21 cellular contexts compared by ENCODE assay signal in genomic region chr11:18131115-18131514, GRCh38. TPM values are rescaled to one million over a fixed set of nuclear protein-coding genes. Genes with fewer than 3 reads are reported as not detected.
"Had no signal": no experiment of that assay in that cellular context is flagged by ENCODE, and none has a peak within 500 bp of the region (broad histone marks: within the 10 kb centered on the region; RNA-seq: fewer than 3 reads in every experiment).

No MANE protein-coding gene starts in this region.

RNA-seq across cellular contexts. Expression of gene MRGPRX3, which starts 1.3 kb away (rescaled TPM):
- total RNA-seq: activated naive CD4-positive, alpha-beta T cell treated with anti-CD3 and anti-CD28 coated beads for 36 hours; activated naive CD4-positive, alpha-beta T cell treated with anti-CD3 and anti-CD28 coated beads, Interleukin-2, amount 50 U/mL, for 72 hours; activated naive CD8-positive, alpha-beta T cell treated with anti-CD3 and anti-CD28 coated beads for 36 hours; activated naive CD8-positive, alpha-beta T cell treated with anti-CD3 and anti-CD28 coated beads, Interleukin-2, amount 10 ng/mL, durations not matched to agents 7 days and 5 days; activated T-cell treated with anti-CD3 and anti-CD28 coated beads, Interleukin-2, amount 50 U/mL, for 4 hours; activated T-cell treated with anti-CD3 and anti-CD28 coated beads, Interleukin-2, amount 50 U/mL, for 72 hours; activated T-helper 1 cell treated with anti-CD3 and anti-CD28 coated beads, Interleukin-12 subunit alpha, Interleukin-12 subunit beta, Interleukin-2, Interleukin-4 antibody, amounts not matched to agents 30 ng/mL and 10 ng/mL and 1 ng/mL, durations not matched to agents 14 hours and 24 hours and 36 hours; activated T-helper 17 cell treated with anti-CD3 and anti-CD28 coated beads, Interleukin-2, amount 50 U/mL, for 72 hours; activated T-helper 2 cell treated with anti-CD3 and anti-CD28 coated beads, Interferon-gamma antibody, Interleukin-2, Interleukin-4, amounts not matched to agents 10 μg/mL and 5 μg/mL and 100 μg/mL, durations not matched to agents 14 hours and 24 hours and 36 hours; adrenal gland; aorta; ascending aorta; astrocyte; body of pancreas; bronchial epithelial cell; cardiac muscle cell; cardiac septum; cerebellum; chondrocyte had no signal
- polyA plus RNA-seq: adipose tissue, adrenal gland, aorta, cardiac muscle cell had no signal

RNA-seq across cellular contexts. Expression of gene MRGPRX4, which starts 41.5 kb away (rescaled TPM):
- total RNA-seq: activated naive CD4-positive, alpha-beta T cell treated with anti-CD3 and anti-CD28 coated beads for 36 hours; activated naive CD4-positive, alpha-beta T cell treated with anti-CD3 and anti-CD28 coated beads, Interleukin-2, amount 50 U/mL, for 72 hours; activated naive CD8-positive, alpha-beta T cell treated with anti-CD3 and anti-CD28 coated beads for 36 hours; activated naive CD8-positive, alpha-beta T cell treated with anti-CD3 and anti-CD28 coated beads, Interleukin-2, amount 10 ng/mL, durations not matched to agents 7 days and 5 days; activated T-cell treated with anti-CD3 and anti-CD28 coated beads, Interleukin-2, amount 50 U/mL, for 4 hours; activated T-cell treated with anti-CD3 and anti-CD28 coated beads, Interleukin-2, amount 50 U/mL, for 72 hours; activated T-helper 1 cell treated with anti-CD3 and anti-CD28 coated beads, Interleukin-12 subunit alpha, Interleukin-12 subunit beta, Interleukin-2, Interleukin-4 antibody, amounts not matched to agents 30 ng/mL and 10 ng/mL and 1 ng/mL, durations not matched to agents 14 hours and 24 hours and 36 hours; activated T-helper 17 cell treated with anti-CD3 and anti-CD28 coated beads, Interleukin-2, amount 50 U/mL, for 72 hours; activated T-helper 2 cell treated with anti-CD3 and anti-CD28 coated beads, Interferon-gamma antibody, Interleukin-2, Interleukin-4, amounts not matched to agents 10 μg/mL and 5 μg/mL and 100 μg/mL, durations not matched to agents 14 hours and 24 hours and 36 hours; adrenal gland; aorta; ascending aorta; astrocyte; body of pancreas; breast epithelium; bronchial epithelial cell; cardiac muscle cell; cardiac septum; cerebellum; chondrocyte had no signal
- polyA plus RNA-seq: adipose tissue, adrenal gland, aorta, cardiac muscle cell had no signal
